ENCODE assay signal across 8 cellular contexts in the genomic region with DNA sequence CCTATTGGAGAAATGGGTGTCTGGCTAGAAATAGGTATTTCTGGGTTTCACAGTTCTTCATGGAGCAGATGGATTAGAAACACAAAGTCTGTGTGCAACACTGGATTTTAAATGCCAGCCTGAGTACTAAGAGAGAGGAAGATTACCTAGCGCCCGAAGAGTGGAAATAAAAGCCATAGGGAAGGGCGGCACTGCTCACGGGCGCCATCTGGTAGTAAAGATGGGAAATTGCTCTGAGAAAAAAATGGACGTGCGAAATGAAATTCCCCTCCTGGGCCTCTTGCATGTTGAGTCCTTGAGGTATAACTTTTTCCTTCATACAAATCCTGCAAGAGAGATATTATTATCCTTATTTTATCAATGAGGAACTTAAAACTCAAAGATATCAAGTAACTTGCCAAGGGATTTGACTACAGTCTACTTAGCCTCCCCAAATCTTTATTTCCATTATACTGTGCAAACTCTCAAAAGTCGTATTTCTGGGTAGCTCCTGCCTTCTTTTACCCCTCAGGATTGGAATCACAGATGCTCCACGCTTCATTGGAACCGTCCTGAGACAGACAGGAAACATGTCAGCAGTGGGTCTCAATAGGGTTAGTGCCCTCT.
DNase-seq lines count a peak whose midpoint lies in the region; ATAC-seq and TF ChIP-seq lines count a peak whose summit lies in the region.

No MANE protein-coding gene starts in this region.

- H3K4me3 ChIP-seq in body of pancreas = no peak overlapping the region

- TF ChIP-seq POLR2A in body of pancreas (IDR thresholded peaks at IDR 0.05) = no peak

- 12 to 13% methylated on average over 10 of the region's 10 CpGs for WGBS in body of pancreas, 2 donors

- no peak overlapping the region for H3K27ac ChIP-seq in body of pancreas

- no peaks in the 10 kb centered on the region for H3K36me3 Mint-ChIP-seq in immature natural killer cell

- ATAC-seq in GM21619 (IDR thresholded peaks at IDR 0.05; ENCODE audit: unreplicated experiment) (peak; percentile 65), body of pancreas (peak; percentile 72), HG03025 (IDR thresholded peaks at IDR 0.05; ENCODE audit: low FRiP score, unreplicated experiment) (no peak)

- H3K4me1 ChIP-seq in body of pancreas = no peaks in the 10 kb centered on the region

- DNase-seq in CD1c-positive myeloid dendritic cell (ENCODE audit: extremely low spot score) = peak; percentile 49
- peak; percentile 41 to 74 (median 49) for DNase-seq in NCI-H1417 (lab: John Stamatoyannopoulos, UW)
- DNase-seq in T-helper 1 cell = peak in 4 of 5 donors; percentile 2 to 46 (median 10)
- peak; percentile 44 to 59 (median 48) for DNase-seq in body of pancreas
- peak in 2 of 3 donors; percentile 17 to 28 for DNase-seq in immature natural killer cell
- DNase-seq in stimulated activated CD4-positive, alpha-beta T cell treated with anti-CD3 and anti-CD28 coated beads, Interleukin-15, amount 100 ng/mL, for 24 hours = peak; percentile 46

- peaks cover 0 to 2% (median 0%) of the 10 kb centered on the region in 6 donors for H3K9me3 Mint-ChIP-seq in immature natural killer cell

- H3K27me3 ChIP-seq in body of pancreas = no peaks in the 10 kb centered on the region

- no peak overlapping the region for H3K27ac Mint-ChIP-seq in immature natural killer cell

- H3K9me3 ChIP-seq in body of pancreas = no peaks in the 10 kb centered on the region

- no peaks in the 10 kb centered on the region for H3K36me3 ChIP-seq in body of pancreas (replicated peaks in 1 of 2; ENCODE audit: insufficient read depth in 1 of 2, low read depth in 2 of 2)

- peak; percentile 68 to 86 (median 74) for TF ChIP-seq CTCF in body of pancreas (IDR thresholded peaks at IDR 0.05)

- H3K4me1 Mint-ChIP-seq in immature natural killer cell = peaks cover 1 to 6% of the 10 kb centered on the region in 2 donors

- intact Hi-C loops in body of pancreas (cut with DNase I) = loop anchor here (10.0 kb wide), 1 partner anchor 354 kb away; no protein-coding TSS in a partner anchor

- peak overlapping the region in 1 of 5 donors; percentile 21 for H3K4me3 Mint-ChIP-seq in immature natural killer cell

- peaks cover 0 to 6% (median 0%) of the 10 kb centered on the region in 3 donors for H3K27me3 Mint-ChIP-seq in immature natural killer cell (ENCODE audit: low read depth in 3 of 3)
